Comparison of ENCODE assay signal across 13 cellular contexts in the genomic region with DNA sequence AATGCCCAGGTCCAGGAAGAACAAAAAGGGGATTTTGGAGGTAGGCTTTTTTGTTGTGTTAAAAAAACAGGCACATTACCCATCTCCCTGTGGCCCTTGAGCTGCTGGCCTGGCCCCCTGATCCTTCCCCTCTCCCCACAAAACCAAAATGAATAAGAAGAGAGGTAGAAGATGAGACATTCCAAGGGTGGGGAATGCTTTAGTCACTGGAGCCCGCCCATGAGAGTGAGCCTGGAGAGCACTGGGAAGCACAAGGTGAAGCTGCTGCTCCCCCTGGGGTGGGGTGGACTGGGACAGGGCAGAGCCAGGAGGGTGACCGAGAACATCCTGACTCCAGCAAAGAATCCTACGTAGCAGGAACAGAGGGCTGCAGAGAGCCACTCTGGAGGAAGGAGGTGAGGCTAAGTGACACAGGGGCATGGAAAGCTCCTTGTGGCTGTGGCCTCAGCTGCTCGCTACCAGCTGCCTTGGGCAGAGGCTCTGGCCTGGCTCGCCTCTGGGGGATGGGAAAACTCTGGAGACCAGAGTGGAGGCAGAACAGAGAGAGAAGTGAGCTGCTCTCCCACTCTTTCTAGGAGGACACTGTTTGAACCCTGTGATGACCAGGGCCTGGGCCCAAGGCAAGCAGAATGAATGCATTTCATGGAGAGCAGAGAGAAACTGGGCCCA. TPM values are rescaled to one million over a fixed set of nuclear protein-coding genes. Genes with fewer than 3 reads are reported as not detected.
A peak's percentile ranks its signal among the peaks of the same experiment; 100 is the strongest.
DNase-seq lines count a peak whose midpoint lies in the region; ATAC-seq, FAIRE-seq and TF ChIP-seq lines count a peak whose summit lies in the region.
"Had no signal": no experiment of that assay in that cellular context is flagged by ENCODE, and none has a peak within 500 bp of the region (broad histone marks: within the 10 kb centered on the region; RNA-seq: fewer than 3 reads in every experiment).

No MANE protein-coding gene starts in this region.

- H3K9me3 ChIP-seq in IMR-90 (ENCODE audit: control insufficient read depth, insufficient read depth, low read length) (no peaks in the 10 kb centered on the region), H1 (ENCODE audit: insufficient read depth in 2 of 2, low read depth in 1 of 2, low read length in 1 of 2) (no peaks in the 10 kb centered on the region)
- H3K9me3 ChIP-seq: left lung had no signal

- H2AK5ac ChIP-seq in IMR-90 (ENCODE audit: low read depth, low read length) (no peak overlapping the region), H1 (ENCODE audit: low read depth, low read length) (peak overlapping the region; percentile 86; the same call in 1 of the 2 replicates)

- H2BK15ac ChIP-seq in IMR-90 (ENCODE audit: low read depth, low read length) (no peak overlapping the region), H1 (ENCODE audit: low read length) (peak overlapping the region; percentile 92; the same call in 1 of the 2 replicates)

- no peak overlapping the region for H3K14ac ChIP-seq in IMR-90 (replicated peaks; ENCODE audit: low read depth, low read length)
- no peak overlapping the region for H3K14ac ChIP-seq in H1 (ENCODE audit: insufficient read length)

- peaks cover 14% of the 10 kb centered on the region for H3K36me3 Mint-ChIP-seq in T-helper 1 cell treated with Interleukin-12 subunit alpha and Interleukin-12 subunit beta and Interleukin-4 antibody, amounts not matched to agents 30 μg/mL and 1 μg/mL, for 36 hours (ENCODE audit: low read depth)
- peaks cover 11% of the 10 kb centered on the region for H3K36me3 Mint-ChIP-seq in neural crest cell (ENCODE audit: low read depth)

- no peak overlapping the region for H4K5ac ChIP-seq in IMR-90 (ENCODE audit: low read depth, low read length)
- peak overlapping the region; percentile 9 for H4K5ac ChIP-seq in H1 (ENCODE audit: insufficient read length, low read depth, low read length)

- no peak overlapping the region for H3K4me3 Mint-ChIP-seq in T-helper 1 cell treated with Interleukin-12 subunit alpha and Interleukin-12 subunit beta and Interleukin-4 antibody, amounts not matched to agents 30 μg/mL and 1 μg/mL, for 36 hours
- no peak overlapping the region for H3K4me3 Mint-ChIP-seq in neural crest cell

- H3K27me3 Mint-ChIP-seq in T-helper 1 cell treated with Interleukin-12 subunit alpha and Interleukin-12 subunit beta and Interleukin-4 antibody, amounts not matched to agents 30 μg/mL and 1 μg/mL, for 36 hours (ENCODE audit: low read depth): no peaks in the 10 kb centered on the region
- no peaks in the 10 kb centered on the region for H3K27me3 Mint-ChIP-seq in neural crest cell (ENCODE audit: low read depth)

- H2BK5ac ChIP-seq in IMR-90 (ENCODE audit: low read depth, low read length, poor library complexity, severe bottlenecking): no peak overlapping the region
- H2BK5ac ChIP-seq in H1 (ENCODE audit: low read depth, low read length): peak overlapping the region; percentile 90; the same call in 1 of the 2 replicates

- FAIRE-seq in H1 (lab: Jason Lieb, UNC): no peak
- FAIRE-seq: D721Med had no signal

- H4K8ac ChIP-seq in IMR-90 (ENCODE audit: low read depth in 2 of 2, low read length in 2 of 2): peak overlapping the region in 1 of 2 experiments; percentile 64; a peak in 1 of 4 replicates
- no peak overlapping the region; the same call in 1 of the 2 replicates for H4K8ac ChIP-seq in H1 (ENCODE audit: extremely low read depth, insufficient read depth, low read length)

- H2BK120ac ChIP-seq in IMR-90 (ENCODE audit: low read depth, low read length) (no peak overlapping the region), H1 (replicated peaks; ENCODE audit: low read depth, low read length) (peak overlapping the region; percentile 19)

- H2AFZ ChIP-seq in IMR-90 (replicated peaks; ENCODE audit: low read length, poor library complexity): peak overlapping the region; percentile 52
- no peak overlapping the region for H2AFZ ChIP-seq in H1 (ENCODE audit: low read length)

- no TSS peak for BruUV-seq in IMR-90 (replicated peaks; lab: Mats Ljungman, UMichigan)

- DNase-seq in T-helper 1 cell (no peak), IMR-90 (no peak), H1 (ENCODE audit: low read depth in 1 of 2, low spot score in 2 of 2) (no peak), neural crest cell (ENCODE audit: low read depth, low spot score) (no peak), A172 (ENCODE audit: low spot score) (no peak), KG1 (lab: John Stamatoyannopoulos, UW) (no peak)
- DNase-seq: NCI-H187, occipital lobe had no signal

- no peaks in the 10 kb centered on the region for H3K9me3 Mint-ChIP-seq in T-helper 1 cell treated with Interleukin-12 subunit alpha and Interleukin-12 subunit beta and Interleukin-4 antibody, amounts not matched to agents 30 μg/mL and 1 μg/mL, for 36 hours
- no peaks in the 10 kb centered on the region for H3K9me3 Mint-ChIP-seq in neural crest cell

- ATAC-seq in IMR-90 (ENCODE audit: low read depth): no peak
- ATAC-seq in GM21576 (IDR thresholded peaks at IDR 0.05; ENCODE audit: unreplicated experiment): no peak

- TF ChIP-seq CTCF in IMR-90 (conservative IDR thresholded peaks at IDR 0.05; ENCODE audit: low read depth, low read length) (no peak), H1 (IDR thresholded peaks at IDR 0.05; ENCODE audit: control extremely low read depth in 1 of 3, insufficient read depth in 1 of 3, low read depth in 1 of 3, low read length in 3 of 3) (no peak), neural crest cell (conservative IDR thresholded peaks at IDR 0.05) (no peak)

- H3K23me2 ChIP-seq in H1 (ENCODE audit: low read depth, low read length): no peaks in the 10 kb centered on the region

- H3K79me1 ChIP-seq in IMR-90 (ENCODE audit: low read depth in 1 of 2, low read length in 2 of 2) (no peaks in the 10 kb centered on the region), H1 (ENCODE audit: low read depth, low read length) (no peaks in the 10 kb centered on the region; the same call in 1 of the 2 replicates)

- no peaks in the 10 kb centered on the region for H3K9me1 ChIP-seq in IMR-90 (ENCODE audit: insufficient read depth, low read length)

- H3K56ac ChIP-seq in IMR-90 (ENCODE audit: extremely low read depth, insufficient read depth, low read length) (no peak overlapping the region), H1 (replicated peaks; ENCODE audit: insufficient read length, low read depth, low read length) (no peak overlapping the region)

- in situ Hi-C loops in IMR-90 (cut with MboI; ENCODE audit: low sequenced_read_pairs): loop anchor here (10.0 kb wide), 1 partner anchor 361 kb away; no protein-coding TSS in a partner anchor

- peak overlapping the region; percentile 97 for H2BK12ac ChIP-seq in H1 (ENCODE audit: low read depth, low read length)

- TF ChIP-seq RAD21 in IMR-90 (IDR thresholded peaks at IDR 0.05; ENCODE audit: low read length) (no peak), H1 (IDR thresholded peaks at IDR 0.05 in 1 of 2, conservative IDR thresholded peaks at IDR 0.05 in 1 of 2; ENCODE audit: low read depth in 2 of 2, low read length in 2 of 2) (no peak)

- no peak overlapping the region for H4K91ac ChIP-seq in IMR-90 (ENCODE audit: insufficient read depth, low read depth, low read length)
- peak overlapping the region; percentile 86 for H4K91ac ChIP-seq in H1 (replicated peaks; ENCODE audit: insufficient read length, low read length)

- H3K36me3 ChIP-seq in IMR-90 (ENCODE audit: control insufficient read depth, insufficient read depth, low read length) (no peaks in the 10 kb centered on the region; the same call in 1 of the 2 replicates), H1 (ENCODE audit: control insufficient read depth in 2 of 4, insufficient read depth in 4 of 4, low read length in 3 of 4) (no peaks in the 10 kb centered on the region; a peak in 1 of 8 replicates)

- H3K4me3 ChIP-seq in IMR-90 (ENCODE audit: insufficient read depth, low read depth, low read length) (no peak overlapping the region), H1 (ENCODE audit: extremely low read depth in 1 of 4, insufficient read depth in 2 of 4, low read depth in 3 of 4, low read length in 4 of 4) (no peak overlapping the region)
- H3K4me3 ChIP-seq: left lung had no signal

- H2BK20ac ChIP-seq in IMR-90 (ENCODE audit: low read depth, low read length) (no peak overlapping the region), H1 (ENCODE audit: low read length) (peak overlapping the region; percentile 89; the same call in 1 of the 2 replicates)

- no peaks in the 10 kb centered on the region for H3K79me2 ChIP-seq in H1 (ENCODE audit: control insufficient read depth in 1 of 2, insufficient read depth in 2 of 2, low read length in 2 of 2)

- H3K27ac Mint-ChIP-seq in T-helper 1 cell treated with Interleukin-12 subunit alpha and Interleukin-12 subunit beta and Interleukin-4 antibody, amounts not matched to agents 30 μg/mL and 1 μg/mL, for 36 hours: peak overlapping the region; percentile 86
- peak overlapping the region; percentile 81 for H3K27ac Mint-ChIP-seq in neural crest cell (ENCODE audit: unreplicated experiment)

- H3K18ac ChIP-seq in IMR-90 (ENCODE audit: low read depth, low read length): no peak overlapping the region
- H3K18ac ChIP-seq in H1 (ENCODE audit: extremely low read depth, low read length): peak overlapping the region; percentile 89

- H2AK9ac ChIP-seq in IMR-90 (replicated peaks; ENCODE audit: low read depth, low read length, poor library complexity): no peak overlapping the region

- no peak overlapping the region for H3K27ac ChIP-seq in IMR-90 (ENCODE audit: insufficient read depth, low read length)
- H3K27ac ChIP-seq in H1 (ENCODE audit: low read depth, low read length): peak overlapping the region; percentile 64; the same call in 1 of the 2 replicates
- H3K27ac ChIP-seq: 22Rv1, left lung had no signal

- H3K27me3 ChIP-seq in IMR-90 (ENCODE audit: control insufficient read depth, insufficient read depth, low read length) (no peaks in the 10 kb centered on the region), H1 (replicated peaks in 1 of 4; ENCODE audit: control insufficient read depth in 3 of 4, extremely low read depth in 1 of 4, insufficient read depth in 3 of 4, low read length in 3 of 4) (no peaks in the 10 kb centered on the region)
- H3K27me3 ChIP-seq: left lung had no signal

- H4K20me1 ChIP-seq in IMR-90 (ENCODE audit: insufficient read depth, low read length) (no peaks in the 10 kb centered on the region), H1 (replicated peaks in 1 of 2; ENCODE audit: control insufficient read depth in 1 of 2, insufficient read depth in 2 of 2, low read length in 2 of 2) (no peaks in the 10 kb centered on the region)

- peaks cover 5% of the 10 kb centered on the region for H3K4me1 Mint-ChIP-seq in T-helper 1 cell treated with Interleukin-12 subunit alpha and Interleukin-12 subunit beta and Interleukin-4 antibody, amounts not matched to agents 30 μg/mL and 1 μg/mL, for 36 hours (ENCODE audit: low read depth)
- H3K4me1 Mint-ChIP-seq in neural crest cell: peaks cover 5% of the 10 kb centered on the region

- no peak for TF ChIP-seq EP300 in H1 (IDR thresholded peaks at IDR 0.05; ENCODE audit: borderline replicate concordance in 1 of 2, low read depth in 2 of 2, low read length in 2 of 2)

- no peak overlapping the region for H3K4ac ChIP-seq in IMR-90 (ENCODE audit: low read depth, low read length)
- peak overlapping the region; percentile 90 for H3K4ac ChIP-seq in H1 (replicated peaks; ENCODE audit: insufficient read length, low read depth, low read length)

- CTCF ChIA-PET in IMR-90 (lab: Yijun Ruan, JAX) (interaction anchor here (0.6 to 1.6 kb wide), 4 partner anchors 9 to 350 kb away, joined by 3 to 9 read pairs (median 4); no protein-coding TSS in a partner anchor), H1 (lab: Charles Lee; ENCODE audit: partially characterized antibody) (interaction anchor here (0.7 to 6.2 kb wide), 16 partner anchors 8 to 368 kb away, joined by 3 to 73 read pairs (median 4); no protein-coding TSS in a partner anchor)

- H3K4me1 ChIP-seq in IMR-90 (ENCODE audit: control insufficient read depth, insufficient read depth, low read length): peaks cover 2% of the 10 kb centered on the region; the same call in 1 of the 2 replicates
- peaks cover 0 to 11% (median 5%) of the 10 kb centered on the region in 4 experiments; a peak in 4 of 7 replicates for H3K4me1 ChIP-seq in H1 (replicated peaks in 1 of 4; ENCODE audit: control insufficient read depth in 3 of 4, insufficient read depth in 4 of 4, low read length in 3 of 4)
- H3K4me1 ChIP-seq: left lung had no signal

- H3K23ac ChIP-seq in IMR-90 (ENCODE audit: low read depth, low read length) (no peak overlapping the region), H1 (ENCODE audit: insufficient read length) (no peak overlapping the region)

- H3K9ac ChIP-seq in IMR-90 (ENCODE audit: low read depth, low read length) (no peak overlapping the region), H1 (replicated peaks in 1 of 4; ENCODE audit: extremely low read depth in 1 of 4, low read depth in 3 of 4, low read length in 3 of 4) (no peak overlapping the region)

- POLR2A ChIA-PET in IMR-90 (lab: Charles Lee; ENCODE audit: unreplicated experiment): no interaction called here
- POLR2A ChIA-PET in H1 (lab: Charles Lee; ENCODE audit: partially characterized antibody): interaction anchor here (1.0 kb wide), 2 partner anchors 11 to 349 kb away, joined by 3 to 4 read pairs; no protein-coding TSS in a partner anchor

- TF ChIP-seq POLR2A in IMR-90 (IDR thresholded peaks at IDR 0.05; ENCODE audit: low read depth, low read length) (no peak), H1 (IDR thresholded peaks at IDR 0.05; ENCODE audit: control extremely low read depth in 1 of 2, low read depth in 2 of 2, low read length in 2 of 2) (no peak)

- dilution Hi-C loops in IMR-90 (cut with HindIII; ENCODE audit: low sequenced_read_pairs, unreplicated experiment): no loop called here

- H3K4me2 ChIP-seq in IMR-90 (ENCODE audit: low read depth, low read length): no peak overlapping the region
- H3K4me2 ChIP-seq in H1 (ENCODE audit: insufficient read depth in 1 of 2, low read depth in 2 of 2, low read length in 2 of 2): 0 out of 4 replicates have a peak overlapping the region, but pooled peaks of 1 of the 2 experiments have one; percentile 20

- no CpG with 5 or more reads among the region's 5 CpGs for WGBS in IMR-90 (ENCODE audit: extremely low coverage in 2 of 2, insufficient read length in 1 of 2), 2 experiments
- WGBS in H1 (ENCODE audit: extremely low coverage in 1 of 2, insufficient coverage in 1 of 2, insufficient read length in 1 of 2, insufficient replicate concordance in 2 of 2, low coverage in 1 of 2, low lambda C conversion rate in 2 of 2, missing lambda C conversion rate in 1 of 2), 2 experiments: 80% methylated on average over 5 of the region's 5 CpGs; no CpG with 5 or more reads in 1 of the 2 experiments

- intact Hi-C loops in IMR-90 (cut with micrococcal nuclease): loop anchor here (1.0 kb wide), 1 partner anchor 351 kb away; no protein-coding TSS in a partner anchor

RNA-seq across cellular contexts. Expression of a gene that starts 48.3 kb away (rescaled TPM):
- 0.54 and 3.3 TPM in 2 replicates for total RNA-seq in IMR-90 (2012; rRNA removed)
- 0.90 and 1.1 TPM in 2 replicates for polyA plus RNA-seq in IMR-90 (2012; rRNA removed)
- 0.10 and 0.18 TPM in 2 replicates for polyA plus RNA-seq in IMR-90 (2012; cell fraction: cytosol; rRNA removed)
- polyA plus RNA-seq in IMR-90 (2012; cell fraction: nucleus; rRNA removed; ENCODE audit: low replicate concordance): 0.18 and 1.1 TPM in 2 replicates
- 15.2 and 16.9 TPM in 2 replicates for total RNA-seq in H1 (2021; fragmentation: NEBNext Ultra II Directional; extraction: Animal tissue kit (Norgen Biotek cat#: 25700))
- polyA plus RNA-seq in H1 (2011; rRNA removed): 1.8 and 4.7 TPM in 2 replicates
- 5.2 TPM for polyA plus RNA-seq in H1 (2011; cell fraction: cytosol; rRNA removed)
- polyA plus RNA-seq in H1 (2011; cell fraction: nucleus; rRNA removed): 1.6 TPM
- 7.8 to 15.4 TPM (median 8.2 TPM) in 4 replicates for polyA plus RNA-seq in H1 (2012, experiment 1 of 2)
- 2.5 TPM for polyA plus RNA-seq in H1 (2012, experiment 2 of 2)
- polyA plus RNA-seq in H1 (2013, experiment 1 of 2): 27.1 TPM
- polyA plus RNA-seq in H1 (2013, experiment 2 of 2): 27.4 TPM
- polyA minus RNA-seq in H1 (2011; rRNA and poly(A)+ RNA removed): 3.5 and 5.0 TPM in 2 replicates
- polyA minus RNA-seq in H1 (2011; cell fraction: cytosol; rRNA and poly(A)+ RNA removed): 2.3 TPM
- 6.7 TPM for polyA minus RNA-seq in H1 (2011; cell fraction: nucleus; rRNA and poly(A)+ RNA removed)
- total RNA-seq in neural crest cell: 7.3 and 7.8 TPM in 2 replicates
- 7.0 and 7.9 TPM in 2 replicates for total RNA-seq in A172 (2014; rRNA removed; shearing (Covaris generic))
